ENCODE assay signal across 10 cellular contexts in the genomic region with DNA sequence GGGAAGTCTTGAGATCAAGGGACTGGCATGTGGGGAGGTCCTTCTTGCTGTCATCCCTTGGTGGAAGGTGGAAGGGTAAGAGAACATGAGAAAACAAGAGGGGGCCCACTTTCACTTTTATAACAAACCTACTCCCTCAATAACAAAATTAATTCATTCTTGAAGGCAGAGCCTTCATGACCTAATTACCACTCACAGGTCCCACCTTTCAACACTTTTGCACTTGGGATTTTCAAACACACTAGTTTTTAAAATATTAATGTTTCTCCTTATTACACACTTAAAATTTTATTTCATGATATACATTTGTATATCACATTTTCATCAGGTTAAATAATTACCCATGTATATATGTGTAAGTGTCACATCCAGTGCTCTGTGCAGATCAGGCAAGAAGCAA. TPM values are rescaled to one million over a fixed set of nuclear protein-coding genes. Genes with fewer than 3 reads are reported as not detected.
DNase-seq lines count a peak whose midpoint lies in the region; ATAC-seq and TF ChIP-seq lines count a peak whose summit lies in the region.
"Had no signal": no experiment of that assay in that cellular context is flagged by ENCODE, and none has a peak within 500 bp of the region (broad histone marks: within the 10 kb centered on the region; RNA-seq: fewer than 3 reads in every experiment).

No MANE protein-coding gene starts in this region.

- no peaks in the 10 kb centered on the region for H4K20me1 ChIP-seq in GM23338 (replicated peaks; ENCODE audit: insufficient read depth)

- H3K4me3 ChIP-seq in GM23338: peak overlapping the region; percentile 63
- peak overlapping the region; percentile 90 for H3K4me3 ChIP-seq in SJCRH30
- H3K4me3 ChIP-seq in epithelial cell of proximal tubule (ENCODE audit: low read depth, low read length): peak overlapping the region; percentile 84
- H3K4me3 ChIP-seq in sigmoid colon: peak overlapping the region; percentile 13 to 99 (median 92)

- no peaks in the 10 kb centered on the region for H3K9me2 ChIP-seq in GM23338 (ENCODE audit: insufficient read depth)

- H3K27me3 Mint-ChIP-seq in GM23338 (ENCODE audit: insufficient read depth, low read depth, poor library complexity): peaks cover 6% of the 10 kb centered on the region

- peaks cover 51% of the 10 kb centered on the region for H3K4me1 ChIP-seq in GM23338 (ENCODE audit: insufficient read depth)
- H3K4me1 ChIP-seq in SJCRH30: 0 out of 2 replicates have a peak, but pooled peaks cover 2% of the 10 kb centered on the region
- peaks cover 0 to 47% (median 31%) of the 10 kb centered on the region in 4 donors for H3K4me1 ChIP-seq in sigmoid colon

- H3K27ac Mint-ChIP-seq in GM23338: no peak overlapping the region

- intact Hi-C loops in sigmoid colon (cut with DNase I): no loop called here

- no peak for TF ChIP-seq POLR2A in sigmoid colon (IDR thresholded peaks at IDR 0.05)

- H3K4me1 Mint-ChIP-seq in GM23338: peaks cover 45% of the 10 kb centered on the region

- no peak for TF ChIP-seq CTCF in GM23338 (conservative IDR thresholded peaks at IDR 0.05; ENCODE audit: low read depth in 2 of 2)
- TF ChIP-seq CTCF in epithelial cell of proximal tubule (conservative IDR thresholded peaks at IDR 0.05; ENCODE audit: low read depth, low read length): no peak
- no peak for TF ChIP-seq CTCF in sigmoid colon (IDR thresholded peaks at IDR 0.05)

- peaks cover 55% of the 10 kb centered on the region for H3K79me2 ChIP-seq in GM23338 (replicated peaks; ENCODE audit: insufficient read depth)

- H3K36me3 ChIP-seq in GM23338 (ENCODE audit: insufficient read depth): no peaks in the 10 kb centered on the region
- no peaks in the 10 kb centered on the region; the same call in 1 of the 2 replicates for H3K36me3 ChIP-seq in SJCRH30
- no peaks in the 10 kb centered on the region for H3K36me3 ChIP-seq in sigmoid colon

- H3F3A ChIP-seq in GM23338 (replicated peaks; ENCODE audit: low read depth): no peaks in the 10 kb centered on the region

- H3K4me2 ChIP-seq in GM23338: peak overlapping the region; percentile 83

- peak overlapping the region; percentile 96 for H3K4me3 Mint-ChIP-seq in GM23338

- no peak for TF ChIP-seq EP300 in sigmoid colon (IDR thresholded peaks at IDR 0.05)

- H3K27ac ChIP-seq in GM23338 (ENCODE audit: low read depth) (no peak overlapping the region), SJCRH30 (no peak overlapping the region), sigmoid colon (peak overlapping the region; percentile 99 to 100 (median 100))

- no peaks in the 10 kb centered on the region for H3K9me3 ChIP-seq in SJCRH30 (replicated peaks)
- no peaks in the 10 kb centered on the region for H3K9me3 ChIP-seq in sigmoid colon

- DNase-seq in GM23338 (ENCODE audit: low spot score) (no peak), SJCRH30 (no peak), epithelial cell of proximal tubule (ENCODE audit: low read depth) (no peak), sigmoid colon (no peak), activated gamma-delta T cell treated with Interleukin-2 at 50 U/mL for 16 hours (no peak), DMS53 (lab: John Stamatoyannopoulos, UW) (no peak)
- no peak for DNase-seq in stimulated activated CD4-positive, alpha-beta T cell treated with anti-CD3 and anti-CD28 coated beads, Interleukin-4, amount 100 ng/mL, for 1 hour
- DNase-seq: NCI-H1694 treated with DMSO at 0.1 percent for 48 hours, T-helper 9 cell had no signal

- H3K27me3 ChIP-seq in GM23338 (ENCODE audit: insufficient read depth): no peaks in the 10 kb centered on the region
- H3K27me3 ChIP-seq in SJCRH30: no peaks in the 10 kb centered on the region
- no peaks in the 10 kb centered on the region for H3K27me3 ChIP-seq in sigmoid colon

- peaks cover 3% of the 10 kb centered on the region; the same call in 1 of the 3 replicates for H3K36me3 Mint-ChIP-seq in GM23338 (ENCODE audit: low read depth)

- H2AFZ ChIP-seq in GM23338: no peak overlapping the region

- no peaks in the 10 kb centered on the region for H3K9me3 Mint-ChIP-seq in GM23338

- no peak for ATAC-seq in GM23338
- ATAC-seq in activated CD4-positive, CD25-positive, alpha-beta regulatory T cell treated with anti-CD3 and anti-CD28 coated beads, Interleukin-2, amount 50 U/mL, for 24 hours: no peak

TF ChIP-seq in GM23338, 12 proteins besides CTCF, POLR2A, EP300 and RAD21 (continues in another document):
- TF ChIP-seq, protein P1, sequence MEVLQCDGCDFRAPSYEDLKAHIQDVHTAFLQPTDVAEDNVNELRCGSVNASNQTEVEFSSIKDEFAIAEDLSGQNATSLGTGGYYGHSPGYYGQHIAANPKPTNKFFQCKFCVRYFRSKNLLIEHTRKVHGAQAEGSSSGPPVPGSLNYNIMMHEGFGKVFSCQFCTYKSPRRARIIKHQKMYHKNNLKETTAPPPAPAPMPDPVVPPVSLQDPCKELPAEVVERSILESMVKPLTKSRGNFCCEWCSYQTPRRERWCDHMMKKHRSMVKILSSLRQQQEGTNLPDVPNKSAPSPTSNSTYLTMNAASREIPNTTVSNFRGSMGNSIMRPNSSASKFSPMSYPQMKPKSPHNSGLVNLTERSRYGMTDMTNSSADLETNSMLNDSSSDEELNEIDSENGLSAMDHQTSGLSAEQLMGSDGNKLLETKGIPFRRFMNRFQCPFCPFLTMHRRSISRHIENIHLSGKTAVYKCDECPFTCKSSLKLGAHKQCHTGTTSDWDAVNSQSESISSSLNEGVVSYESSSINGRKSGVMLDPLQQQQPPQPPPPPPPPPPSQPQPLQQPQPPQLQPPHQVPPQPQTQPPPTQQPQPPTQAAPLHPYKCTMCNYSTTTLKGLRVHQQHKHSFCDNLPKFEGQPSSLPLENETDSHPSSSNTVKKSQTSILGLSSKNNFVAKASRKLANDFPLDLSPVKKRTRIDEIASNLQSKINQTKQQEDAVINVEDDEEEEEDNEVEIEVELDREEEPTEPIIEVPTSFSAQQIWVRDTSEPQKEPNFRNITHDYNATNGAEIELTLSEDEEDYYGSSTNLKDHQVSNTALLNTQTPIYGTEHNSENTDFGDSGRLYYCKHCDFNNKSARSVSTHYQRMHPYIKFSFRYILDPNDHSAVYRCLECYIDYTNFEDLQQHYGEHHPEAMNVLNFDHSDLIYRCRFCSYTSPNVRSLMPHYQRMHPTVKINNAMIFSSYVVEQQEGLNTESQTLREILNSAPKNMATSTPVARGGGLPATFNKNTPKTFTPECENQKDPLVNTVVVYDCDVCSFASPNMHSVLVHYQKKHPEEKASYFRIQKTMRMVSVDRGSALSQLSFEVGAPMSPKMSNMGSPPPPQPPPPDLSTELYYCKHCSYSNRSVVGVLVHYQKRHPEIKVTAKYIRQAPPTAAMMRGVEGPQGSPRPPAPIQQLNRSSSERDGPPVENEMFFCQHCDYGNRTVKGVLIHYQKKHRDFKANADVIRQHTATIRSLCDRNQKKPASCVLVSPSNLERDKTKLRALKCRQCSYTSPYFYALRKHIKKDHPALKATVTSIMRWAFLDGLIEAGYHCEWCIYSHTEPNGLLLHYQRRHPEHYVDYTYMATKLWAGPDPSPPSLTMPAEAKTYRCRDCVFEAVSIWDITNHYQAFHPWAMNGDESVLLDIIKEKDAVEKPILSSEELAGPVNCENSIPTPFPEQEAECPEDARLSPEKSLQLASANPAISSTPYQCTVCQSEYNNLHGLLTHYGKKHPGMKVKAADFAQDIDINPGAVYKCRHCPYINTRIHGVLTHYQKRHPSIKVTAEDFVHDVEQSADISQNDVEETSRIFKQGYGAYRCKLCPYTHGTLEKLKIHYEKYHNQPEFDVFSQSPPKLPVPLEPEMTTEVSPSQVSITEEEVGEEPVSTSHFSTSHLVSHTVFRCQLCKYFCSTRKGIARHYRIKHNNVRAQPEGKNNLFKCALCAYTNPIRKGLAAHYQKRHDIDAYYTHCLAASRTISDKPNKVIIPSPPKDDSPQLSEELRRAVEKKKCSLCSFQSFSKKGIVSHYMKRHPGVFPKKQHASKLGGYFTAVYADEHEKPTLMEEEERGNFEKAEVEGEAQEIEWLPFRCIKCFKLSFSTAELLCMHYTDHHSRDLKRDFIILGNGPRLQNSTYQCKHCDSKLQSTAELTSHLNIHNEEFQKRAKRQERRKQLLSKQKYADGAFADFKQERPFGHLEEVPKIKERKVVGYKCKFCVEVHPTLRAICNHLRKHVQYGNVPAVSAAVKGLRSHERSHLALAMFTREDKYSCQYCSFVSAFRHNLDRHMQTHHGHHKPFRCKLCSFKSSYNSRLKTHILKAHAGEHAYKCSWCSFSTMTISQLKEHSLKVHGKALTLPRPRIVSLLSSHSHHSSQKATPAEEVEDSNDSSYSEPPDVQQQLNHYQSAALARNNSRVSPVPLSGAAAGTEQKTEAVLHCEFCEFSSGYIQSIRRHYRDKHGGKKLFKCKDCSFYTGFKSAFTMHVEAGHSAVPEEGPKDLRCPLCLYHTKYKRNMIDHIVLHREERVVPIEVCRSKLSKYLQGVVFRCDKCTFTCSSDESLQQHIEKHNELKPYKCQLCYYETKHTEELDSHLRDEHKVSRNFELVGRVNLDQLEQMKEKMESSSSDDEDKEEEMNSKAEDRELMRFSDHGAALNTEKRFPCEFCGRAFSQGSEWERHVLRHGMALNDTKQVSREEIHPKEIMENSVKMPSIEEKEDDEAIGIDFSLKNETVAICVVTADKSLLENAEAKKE (CRISPR knock-in tag; IDR thresholded peaks at IDR 0.05): no peak
- TF ChIP-seq EZH2 (IDR thresholded peaks at IDR 0.05; ENCODE audit: low read depth, unreplicated experiment) (no peak), CREB1 (CRISPR knock-in tag; IDR thresholded peaks at IDR 0.05; ENCODE audit: low read depth) (no peak), EZH2phosphoT487 (IDR thresholded peaks at IDR 0.05; ENCODE audit: unreplicated experiment) (no peak), ZNF114 (CRISPR knock-in tag; IDR thresholded peaks at IDR 0.05) (no peak), POLR2AphosphoS5 (IDR thresholded peaks at IDR 0.05; ENCODE audit: low read depth) (no peak)

RNA-seq across cellular contexts. Expression of a gene that starts 2.0 kb away (rescaled TPM):
- 17.0 and 18.3 TPM in 2 replicates for total RNA-seq in GM23338 (2014; rRNA removed; shearing (Covaris generic))
- 8.7 and 9.9 TPM in 2 replicates for polyA plus RNA-seq in GM23338 (2016; fragmentation: Nextera tagmentation; extraction: Ambion mirVana)
- 35.7 and 42.1 TPM in 2 replicates for total RNA-seq in SJCRH30 (2014; rRNA removed; shearing (Covaris generic))
- 13.8 and 19.4 TPM in 2 replicates for total RNA-seq in epithelial cell of proximal tubule
- 10 to 100 TPM; 19.0 to 37.7 (median 26.4) TPM for total RNA-seq in sigmoid colon
- 1 to 10 TPM; 5.3 to 9.7 (median 6.6) TPM for polyA plus RNA-seq in sigmoid colon

Comparison
In these comparisons a context has a peak if more than half of its experiments do, and no peak if none do; other contexts are left out.
1. H3K27ac ChIP-seq: peak in sigmoid colon (4 of 4); none in GM23338 (single experiment) and SJCRH30 (single experiment).
2. Peak in every context shown above with its lines, with median percentiles within 50 percentile points of each other: H3K4me3 ChIP-seq.